ENCODE assay signal across 20 cellular contexts in genomic region chr10:104032144-104032775, GRCh38. TPM values are rescaled to one million over a fixed set of nuclear protein-coding genes. Genes with fewer than 3 reads are reported as not detected.
A peak's percentile ranks its signal among the peaks of the same experiment; 100 is the strongest.
DNase-seq lines count a peak whose midpoint lies in the region; TF ChIP-seq lines count a peak whose summit lies in the region.
"Had no signal": no experiment of that assay in that cellular context is flagged by ENCODE, and none has a peak within 500 bp of the region (broad histone marks: within the 10 kb centered on the region; RNA-seq: fewer than 3 reads in every experiment).

No MANE protein-coding gene starts in this region.

- H3K27ac ChIP-seq in mammary epithelial cell (ENCODE audit: insufficient read depth, low read depth, low read length) (no peak overlapping the region), ovary (no peak overlapping the region)
- H3K27ac ChIP-seq: stomach, vagina had no signal

- peaks cover 91% of the 10 kb centered on the region for H3K36me3 Mint-ChIP-seq in MCF 10A (ENCODE audit: insufficient read depth, unreplicated experiment)

- TF ChIP-seq CTCF in MCF 10A (IDR thresholded peaks at IDR 0.05; ENCODE audit: unreplicated experiment): no peak
- no peak for TF ChIP-seq CTCF in mammary epithelial cell (conservative IDR thresholded peaks at IDR 0.05 in 1 of 2, IDR thresholded peaks at IDR 0.05 in 1 of 2; ENCODE audit: extremely low read depth in 1 of 2, insufficient read depth in 1 of 2, low read depth in 1 of 2, low read length in 2 of 2)
- no peak for TF ChIP-seq CTCF in ovary (IDR thresholded peaks at IDR 0.05)

- H3K27ac Mint-ChIP-seq in MCF 10A (ENCODE audit: low read depth, unreplicated experiment): peak overlapping the region; percentile 71

- CTCF ChIA-PET in MCF 10A (lab: Yijun Ruan, JAX): interaction anchor here (0.7 to 2.0 kb wide), 6 partner anchors 26 to 179 kb away, joined by 3 to 8 read pairs (median 4); partner anchors contain the start of gene SFR1
- CTCF ChIA-PET in mammary epithelial cell (lab: Charles Lee; ENCODE audit: low non-redundant PET): interaction anchor here (0.7 kb wide), 1 partner anchor 107 kb away, joined by 3 read pairs; no protein-coding TSS in a partner anchor

- no TSS peak for BruUV-seq in MCF 10A (replicated peaks; lab: Mats Ljungman, UMichigan)
- BruUV-seq in mammary epithelial cell (replicated peaks; lab: Mats Ljungman, UMichigan): no TSS peak

- POLR2A ChIA-PET in MCF 10A (lab: Yijun Ruan, JAX): interaction anchor here (1.3 to 4.9 kb wide), 4 partner anchors 9 to 144 kb away, joined by 4 to 53 read pairs (median 6); partner anchors contain the start of gene SFR1

- no peak overlapping the region for H2AFZ ChIP-seq in mammary epithelial cell (ENCODE audit: low read depth, low read length)

- H3K4me3 ChIP-seq in mammary epithelial cell (replicated peaks in 1 of 3; ENCODE audit: insufficient read depth in 1 of 3, low read depth in 2 of 3, low read length in 3 of 3): no peak overlapping the region
- H3K4me3 ChIP-seq in NT2/D1 (ENCODE audit: insufficient read length, low read depth): no peak overlapping the region
- H3K4me3 ChIP-seq in ovary: no peak overlapping the region
- H3K4me3 ChIP-seq: heart right ventricle, MG63, stomach, vagina had no signal

- H3K27me3 ChIP-seq in mammary epithelial cell (ENCODE audit: insufficient read depth, low read length) (no peaks in the 10 kb centered on the region), NT2/D1 (ENCODE audit: insufficient read depth, insufficient read length) (no peaks in the 10 kb centered on the region), ovary (no peaks in the 10 kb centered on the region)
- H3K27me3 ChIP-seq: heart right ventricle, MG63, stomach, vagina had no signal

- no peaks in the 10 kb centered on the region for H3K9me3 Mint-ChIP-seq in MCF 10A (ENCODE audit: unreplicated experiment)

- H4K20me1 ChIP-seq in mammary epithelial cell (ENCODE audit: insufficient read depth, low read length): peaks cover 3% of the 10 kb centered on the region

- no peak for TF ChIP-seq EP300 in ovary (IDR thresholded peaks at IDR 0.05)

- no peak for TF ChIP-seq POLR2A in ovary (IDR thresholded peaks at IDR 0.05)

- H3K4me3 Mint-ChIP-seq in MCF 10A (ENCODE audit: unreplicated experiment): no peak overlapping the region

- no peak for DNase-seq in MCF 10A (ENCODE audit: unreplicated experiment)
- DNase-seq in mammary epithelial cell: no peak
- peak; percentile 60 for DNase-seq in NT2/D1 (ENCODE audit: low read depth, low spot score)
- peak; percentile 38 for DNase-seq in iPS-NIHi7 (ENCODE audit: extremely low spot score)
- DNase-seq in GM03348 (ENCODE audit: low spot score): no peak
- no peak for DNase-seq in HK-2 (ENCODE audit: unreplicated experiment)
- no peak for DNase-seq in ovary
- no peak for DNase-seq in NCI-H2196 treated with DMSO at 0.1 percent for 48 hours (lab: John Stamatoyannopoulos, UW; ENCODE audit: unreplicated experiment)
- DNase-seq: activated CD4-positive, CD25-positive, alpha-beta regulatory T cell; central memory CD4-positive, alpha-beta T cell; effector CD8-positive, alpha-beta T cell; EL; heart right ventricle; kidney; MG63; NCI-H1930; right cardiac atrium; stomach; T-helper 1 cell had no signal

- H3K36me3 ChIP-seq in mammary epithelial cell (ENCODE audit: insufficient read depth, low read length): peaks cover 54% of the 10 kb centered on the region
- H3K36me3 ChIP-seq in NT2/D1 (ENCODE audit: insufficient read depth, insufficient read length, low read length): no peaks in the 10 kb centered on the region
- H3K36me3 ChIP-seq in ovary: no peaks in the 10 kb centered on the region

- no peaks in the 10 kb centered on the region for H3K4me1 Mint-ChIP-seq in MCF 10A (ENCODE audit: insufficient read depth, unreplicated experiment)

- H3K9me3 ChIP-seq in mammary epithelial cell (replicated peaks; ENCODE audit: insufficient read depth, low read length) (no peaks in the 10 kb centered on the region), NT2/D1 (ENCODE audit: insufficient read depth, low read length) (no peaks in the 10 kb centered on the region), ovary (no peaks in the 10 kb centered on the region)
- H3K9me3 ChIP-seq: heart right ventricle, MG63, stomach, vagina had no signal

- no peaks in the 10 kb centered on the region for H3K27me3 Mint-ChIP-seq in MCF 10A (ENCODE audit: insufficient read depth, unreplicated experiment)

- dilution Hi-C loops in mammary epithelial cell (cut with HindIII; ENCODE audit: low sequenced_read_pairs): no loop called here

- 69% methylated on average over 7 of the region's 7 CpGs for WGBS in mammary epithelial cell (ENCODE audit: low coverage, missing lambda C conversion rate)
- WGBS in ovary, 3 donors: 84 to 88% (median 88%) methylated on average over 7 of the region's 7 CpGs

- no peaks in the 10 kb centered on the region for H3K4me1 ChIP-seq in mammary epithelial cell (ENCODE audit: insufficient read depth, low read length)
- peaks cover 11% of the 10 kb centered on the region for H3K4me1 ChIP-seq in NT2/D1 (ENCODE audit: insufficient read depth, insufficient read length)
- H3K4me1 ChIP-seq in ovary (ENCODE audit: insufficient read depth): peaks cover 4% of the 10 kb centered on the region
- H3K4me1 ChIP-seq: stomach, vagina had no signal

- H3K9ac ChIP-seq in mammary epithelial cell (ENCODE audit: insufficient read depth, low read length) (no peak overlapping the region), NT2/D1 (ENCODE audit: insufficient read length, low read depth) (no peak overlapping the region)

- H3K4me2 ChIP-seq in mammary epithelial cell (ENCODE audit: insufficient read depth, low read depth, low read length): no peak overlapping the region

- in situ Hi-C loops in mammary epithelial cell (cut with MboI; ENCODE audit: low sequenced_read_pairs in 2 of 2): no loop called here

- intact Hi-C loops in MCF 10A (cut with micrococcal nuclease) (no loop called here), mammary epithelial cell (cut with micrococcal nuclease) (no loop called here), ovary (cut with DNase I) (no loop called here)

- H3K79me2 ChIP-seq in mammary epithelial cell (ENCODE audit: insufficient read depth, low read length): peaks cover 3% of the 10 kb centered on the region

RNA-seq across cellular contexts. Expression of gene COL17A1, which starts 53.4 kb away (rescaled TPM):
- total RNA-seq in MCF 10A (2022) (514 and 563 TPM in 2 replicates), mammary epithelial cell (1,000 to 10,000 TPM; 1,287 to 2,380 TPM), ovary (under 1 TPM in 5 of 7 donors, not detected in 2; 0.23 to 0.90 (median 0.46) TPM)
- polyA plus RNA-seq in mammary epithelial cell (2,244 TPM), ovary (under 1 TPM; 0.17 to 0.67 TPM)
- polyA minus RNA-seq in mammary epithelial cell: 1,040 TPM

Comparison
In these comparisons a context has a peak if more than half of its experiments do, and no peak if none do; other contexts are left out.
1. DNase-seq: peak in NT2/D1 (single experiment) and iPS-NIHi7 (single experiment); none in MCF 10A (single experiment), mammary epithelial cell (single experiment), GM03348 (single experiment), HK-2 (single experiment), ovary (0 of 5) and NCI-H2196 treated with DMSO at 0.1 percent for 48 hours (single experiment).
2. RNA of gene COL17A1, which starts 53.4 kb away (total RNA-seq): 1,287 to 2,380 TPM in mammary epithelial cell and 514 to 563 TPM in MCF 10A; 0.23 to 0.90 TPM in ovary; every median in the first group is over 100 times any median in the second.